In the genomic region with DNA sequence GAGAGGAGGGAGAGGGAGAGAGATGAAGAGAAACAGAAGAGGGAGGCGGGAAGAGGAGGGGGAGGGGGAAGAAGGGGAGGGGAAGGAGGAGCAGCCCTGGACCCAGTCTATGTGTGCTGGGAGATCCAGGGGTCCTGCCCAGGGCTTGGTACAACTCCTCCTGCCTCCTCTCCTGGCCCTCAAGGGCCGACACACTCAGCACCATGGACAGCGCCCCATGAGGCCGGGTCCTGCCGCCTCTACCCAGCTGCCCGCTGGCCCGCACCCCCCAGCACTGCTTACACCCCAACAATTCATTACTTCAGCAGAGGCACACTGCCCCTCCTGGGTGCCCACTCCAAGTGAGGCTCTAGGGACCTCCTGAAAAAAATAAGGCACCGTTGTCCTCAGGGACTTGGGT, we compare ENCODE assay signal across 1 cellular context.
TF ChIP-seq lines count a peak whose summit lies in the region.

No MANE protein-coding gene starts in this region.

TF ChIP-seq in HepG2, 621 proteins besides CTCF, POLR2A, EP300 and RAD21 (continued from another document):
- TF ChIP-seq ZBTB49 (CRISPR knock-in tag; IDR thresholded peaks at IDR 0.05; ENCODE audit: borderline replicate concordance): peak; percentile 67; the same call in 1 of the 2 replicates
- TF ChIP-seq ZNF256 (CRISPR knock-in tag; conservative IDR thresholded peaks at IDR 0.05): 0 out of 2 replicates have a peak, but pooled peaks have one; percentile 35
- 0 out of 2 replicates have a peak, but pooled peaks have one; percentile 17 for TF ChIP-seq ONECUT2 (CRISPR knock-in tag; IDR thresholded peaks at IDR 0.05)
- TF ChIP-seq, protein P1, sequence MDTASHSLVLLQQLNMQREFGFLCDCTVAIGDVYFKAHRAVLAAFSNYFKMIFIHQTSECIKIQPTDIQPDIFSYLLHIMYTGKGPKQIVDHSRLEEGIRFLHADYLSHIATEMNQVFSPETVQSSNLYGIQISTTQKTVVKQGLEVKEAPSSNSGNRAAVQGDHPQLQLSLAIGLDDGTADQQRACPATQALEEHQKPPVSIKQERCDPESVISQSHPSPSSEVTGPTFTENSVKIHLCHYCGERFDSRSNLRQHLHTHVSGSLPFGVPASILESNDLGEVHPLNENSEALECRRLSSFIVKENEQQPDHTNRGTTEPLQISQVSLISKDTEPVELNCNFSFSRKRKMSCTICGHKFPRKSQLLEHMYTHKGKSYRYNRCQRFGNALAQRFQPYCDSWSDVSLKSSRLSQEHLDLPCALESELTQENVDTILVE (CRISPR knock-in tag; IDR thresholded peaks at IDR 0.05): peak; percentile 32; the same call in 1 of the 2 replicates
- 0 out of 2 replicates have a peak, but pooled peaks have one; percentile 57 for TF ChIP-seq ERF (CRISPR knock-in tag; IDR thresholded peaks at IDR 0.05)
- peak; percentile 59 for TF ChIP-seq SALL1 (CRISPR knock-in tag; IDR thresholded peaks at IDR 0.05)
- 0 out of 4 replicates have a peak, but pooled peaks of 1 of the 2 experiments have one; percentile 36 for TF ChIP-seq KLF16 (CRISPR knock-in tag; IDR thresholded peaks at IDR 0.05)
- peak; percentile 59; the same call in 1 of the 2 replicates for TF ChIP-seq ZNF441 (CRISPR knock-in tag; IDR thresholded peaks at IDR 0.05; ENCODE audit: borderline replicate concordance)
- peak; percentile 61; the same call in 1 of the 2 replicates for TF ChIP-seq SRY (CRISPR knock-in tag; IDR thresholded peaks at IDR 0.05)
- peak; percentile 53; the same call in 1 of the 2 replicates for TF ChIP-seq WIZ (CRISPR knock-in tag; IDR thresholded peaks at IDR 0.05)
- 0 out of 2 replicates have a peak, but pooled peaks have one; percentile 59 for TF ChIP-seq LRRFIP1 (CRISPR knock-in tag; conservative IDR thresholded peaks at IDR 0.05)
- peak; percentile 76; the same call in 1 of the 2 replicates for TF ChIP-seq NFKB2 (CRISPR knock-in tag; IDR thresholded peaks at IDR 0.05; ENCODE audit: borderline replicate concordance)
- TF ChIP-seq ZNF773 (CRISPR knock-in tag; IDR thresholded peaks at IDR 0.05; ENCODE audit: borderline replicate concordance): peak; percentile 72
- TF ChIP-seq ZNF331 (CRISPR knock-in tag; IDR thresholded peaks at IDR 0.05): 0 out of 2 replicates have a peak, but pooled peaks have one; percentile 28
- 0 out of 2 replicates have a peak, but pooled peaks have one; percentile 54 for TF ChIP-seq ZBTB26 (CRISPR knock-in tag; IDR thresholded peaks at IDR 0.05; ENCODE audit: borderline replicate concordance)
- TF ChIP-seq ZBTB44 (CRISPR knock-in tag; IDR thresholded peaks at IDR 0.05): peak; percentile 76; the same call in 1 of the 2 replicates
- TF ChIP-seq ZNF768 (CRISPR knock-in tag; IDR thresholded peaks at IDR 0.05): 0 out of 2 replicates have a peak, but pooled peaks have one; percentile 19
